ENCODE assay signal across 8 cellular contexts in the genomic region with DNA sequence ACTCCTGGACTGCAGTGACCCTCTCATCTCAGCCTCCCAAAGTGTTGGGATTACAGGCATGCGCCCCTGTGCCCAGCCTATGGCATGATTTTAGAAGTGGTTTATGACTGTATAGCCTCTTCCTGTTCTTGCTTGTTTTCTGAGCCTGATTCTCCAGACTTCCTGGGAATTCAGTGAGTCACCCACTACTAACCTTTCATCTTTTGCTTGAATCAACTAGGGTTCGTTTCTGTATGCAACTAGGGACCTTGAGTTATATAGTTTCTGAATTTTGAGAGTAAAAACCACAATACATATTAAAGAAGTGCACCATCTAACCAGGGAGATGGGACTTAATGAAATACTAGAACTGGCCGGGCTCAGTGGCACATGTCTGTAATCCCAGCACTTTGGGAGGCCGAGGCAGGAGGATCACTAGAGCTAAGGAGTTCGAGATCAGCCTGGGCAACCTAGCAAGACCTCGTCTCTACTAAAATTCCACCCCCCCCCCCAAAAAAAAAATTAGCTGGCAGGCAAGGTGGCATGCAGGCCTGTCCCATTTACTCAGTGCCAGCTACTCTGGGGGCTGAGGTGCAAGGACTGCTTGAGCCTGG.
DNase-seq lines count a peak whose midpoint lies in the region; ATAC-seq, FAIRE-seq and TF ChIP-seq lines count a peak whose summit lies in the region.

No MANE protein-coding gene starts in this region.

- H3K4me1 Mint-ChIP-seq in Caco-2 (ENCODE audit: low read depth, unreplicated experiment) = peaks cover 7% of the 10 kb centered on the region

- no peak for TF ChIP-seq POLR2A in GM12878 (IDR thresholded peaks at IDR 0.05; ENCODE audit: low read depth, low read length)
- no peak for TF ChIP-seq POLR2A in lower leg skin (IDR thresholded peaks at IDR 0.05)

- H3K4me2 ChIP-seq in GM12878 (ENCODE audit: control insufficient read depth, insufficient read depth) = no peak overlapping the region

- H3K79me2 ChIP-seq in GM12878 (ENCODE audit: control insufficient read depth, insufficient read depth, low read length) = peaks cover 64% of the 10 kb centered on the region

- no peak overlapping the region for H2AFZ ChIP-seq in GM12878 (ENCODE audit: control insufficient read depth, low read depth, low read length)

- H3K4me3 ChIP-seq in Caco-2 (ENCODE audit: low read depth, low read length) (no peak overlapping the region), GM12878 (no peak overlapping the region), mesodermal cell (ENCODE audit: extremely low read depth, insufficient read depth, low read length, poor library complexity, severe bottlenecking) (no peak overlapping the region), ascending aorta (no peak overlapping the region), lower leg skin (ENCODE audit: low read depth, poor library complexity, severe bottlenecking) (no peak overlapping the region)

- TF ChIP-seq RAD21 in GM12878 (IDR thresholded peaks at IDR 0.05; ENCODE audit: insufficient read depth, low read depth, low read length) = no peak

- H3K4me1 ChIP-seq in Caco-2 (peaks cover 9% of the 10 kb centered on the region; the same call in 1 of the 2 replicates), GM12878 (ENCODE audit: control insufficient read depth, insufficient read depth, low read length) (peaks cover 19% of the 10 kb centered on the region), mesodermal cell (ENCODE audit: control insufficient read depth, insufficient read depth, low read length, poor library complexity, severe bottlenecking) (peaks cover 14% of the 10 kb centered on the region), ascending aorta (no peaks in the 10 kb centered on the region)

- SMC1A ChIA-PET in GM12878 (lab: Charles Lee; ENCODE audit: uncharacterized antibody, unreplicated experiment) = interaction anchor here (0.9 to 2.9 kb wide), 10 partner anchors 11 to 117 kb away, joined by 3 to 14 read pairs (median 5); no protein-coding TSS in a partner anchor

- H3K27ac ChIP-seq in GM12878 (ENCODE audit: control insufficient read depth, insufficient read depth) (peak overlapping the region; percentile 22; the same call in 1 of the 2 replicates), mesodermal cell (ENCODE audit: low read depth, low read length, severe bottlenecking) (peak overlapping the region; percentile 83), ascending aorta (no peak overlapping the region)

- no peaks in the 10 kb centered on the region for H3K36me3 ChIP-seq in Caco-2 (ENCODE audit: control insufficient read depth, insufficient read depth, low read length)
- no peaks in the 10 kb centered on the region for H3K36me3 ChIP-seq in GM12878 (ENCODE audit: control insufficient read depth in 2 of 2, insufficient read depth in 2 of 2, low read length in 1 of 2)
- H3K36me3 ChIP-seq in mesodermal cell (ENCODE audit: control insufficient read depth, insufficient read depth, low read length) = no peaks in the 10 kb centered on the region
- no peaks in the 10 kb centered on the region for H3K36me3 ChIP-seq in ascending aorta

- in situ Hi-C loops in GM12878 (cut with MboI) = no loop called here

- H3K9ac ChIP-seq in GM12878 (ENCODE audit: control insufficient read depth, insufficient read depth, low read length) = no peak overlapping the region

- H4K20me1 ChIP-seq in GM12878 (ENCODE audit: control insufficient read depth, insufficient read depth) = no peaks in the 10 kb centered on the region

- H3K27me3 ChIP-seq in Caco-2 (replicated peaks; ENCODE audit: control insufficient read depth, insufficient read depth, low read length) (no peaks in the 10 kb centered on the region), GM12878 (replicated peaks in 1 of 2; ENCODE audit: control insufficient read depth in 2 of 2, insufficient read depth in 2 of 2, low read length in 1 of 2) (no peaks in the 10 kb centered on the region), ascending aorta (no peaks in the 10 kb centered on the region)

- no peaks in the 10 kb centered on the region for H3K27me3 Mint-ChIP-seq in Caco-2 (ENCODE audit: insufficient read depth, unreplicated experiment)

- CTCF ChIA-PET in Caco-2 (lab: Charles Lee) = interaction anchor here (0.5 kb wide), 1 partner anchor 32 kb away, joined by 3 read pairs; no protein-coding TSS in a partner anchor
- CTCF ChIA-PET in GM12878 (lab: Yijun Ruan, JAX) = interaction anchor here (0.7 to 1.0 kb wide), 3 partner anchors 9 to 155 kb away, joined by 3 to 4 read pairs (median 3); no protein-coding TSS in a partner anchor

- no peaks in the 10 kb centered on the region for H3K36me3 Mint-ChIP-seq in Caco-2 (ENCODE audit: insufficient read depth, unreplicated experiment)

- intact Hi-C loops in Caco-2 (cut with micrococcal nuclease; ENCODE audit: unreplicated experiment) (no loop called here), GM12878 (cut with micrococcal nuclease; ENCODE audit: unreplicated experiment) (no loop called here), ascending aorta (cut with DNase I) (no loop called here), lower leg skin (cut with DNase I; ENCODE audit: low total_unique reads) (no loop called here)

- 74% methylated on average over 6 of the region's 6 CpGs for WGBS in GM12878 (ENCODE audit: insufficient coverage, insufficient replicate concordance, low lambda C conversion rate, missing lambda C conversion rate)
- 89 to 94% methylated on average over 3 of the region's 6 CpGs for WGBS in mesodermal cell (ENCODE audit: insufficient coverage in 2 of 2), 2 experiments
- 73 to 81% methylated on average over 6 of the region's 6 CpGs for WGBS in lower leg skin, 2 donors

- no peak for FAIRE-seq in GM12878 (lab: Jason Lieb, UNC)

- BruUV-seq in Caco-2 (replicated peaks; lab: Mats Ljungman, UMichigan) = no TSS peak
- BruUV-seq in GM12878 (replicated peaks; lab: Mats Ljungman, UMichigan) = no TSS peak

- no peak for TF ChIP-seq EP300 in GM12878 (IDR thresholded peaks at IDR 0.05; ENCODE audit: borderline replicate concordance in 1 of 2, control insufficient read depth in 1 of 2, low read depth in 2 of 2, low read length in 2 of 2)

- H3K9me3 ChIP-seq in Caco-2 (no peaks in the 10 kb centered on the region), GM12878 (replicated peaks; ENCODE audit: control insufficient read depth, insufficient read depth, low read length) (no peaks in the 10 kb centered on the region), mesodermal cell (ENCODE audit: control insufficient read depth, low read length) (no peaks in the 10 kb centered on the region), ascending aorta (no peaks in the 10 kb centered on the region)

- DNase-seq in Caco-2 = peak in 1 of 2 experiments; percentile 15
- peak; percentile 84 for DNase-seq in NCI-H226
- DNase-seq in GM12878 (ENCODE audit: low read depth, low spot score) = no peak
- no peak for DNase-seq in ascending aorta (ENCODE audit: low spot score in 2 of 2)
- no peak for DNase-seq in SIG-M5 (lab: John Stamatoyannopoulos, UW)
- DNase-seq in lower leg skin (ENCODE audit: low spot score in 2 of 2) = no peak

- peak; percentile 37 for ATAC-seq in GM12878
- ATAC-seq in GM21723 (IDR thresholded peaks at IDR 0.05; ENCODE audit: unreplicated experiment) = no peak

- no peak overlapping the region for H3K4me3 Mint-ChIP-seq in Caco-2 (ENCODE audit: unreplicated experiment)

- RAD21 ChIA-PET in GM12878 (lab: Charles Lee; ENCODE audit: unreplicated experiment) = interaction anchor here (1.2 to 1.5 kb wide), 3 partner anchors 22 to 115 kb away, joined by 3 to 8 read pairs (median 4); no protein-coding TSS in a partner anchor

- TF ChIP-seq CTCF in Caco-2 (IDR thresholded peaks at IDR 0.05; ENCODE audit: insufficient read depth in 1 of 2, low read depth in 1 of 2, low read length in 1 of 2, severe bottlenecking in 1 of 2, unreplicated experiment in 1 of 2) (no peak), GM12878 (IDR thresholded peaks at IDR 0.05 in 2 of 3, conservative IDR thresholded peaks at IDR 0.05 in 1 of 3; ENCODE audit: control insufficient read depth in 2 of 3, extremely low read depth in 1 of 3, insufficient read depth in 1 of 3, low read depth in 3 of 3, low read length in 3 of 3) (no peak), ascending aorta (IDR thresholded peaks at IDR 0.05) (no peak), lower leg skin (IDR thresholded peaks at IDR 0.05) (no peak)

- H3K27ac Mint-ChIP-seq in Caco-2 (ENCODE audit: unreplicated experiment) = peak overlapping the region; percentile 64

- H3K9me3 Mint-ChIP-seq in Caco-2 (ENCODE audit: unreplicated experiment) = no peaks in the 10 kb centered on the region

- POLR2A ChIA-PET in Caco-2 (lab: Charles Lee) (no interaction called here), GM12878 (lab: Charles Lee) (interaction anchor here (0.6 kb wide), 3 partner anchors 25 to 87 kb away, joined by 3 to 7 read pairs (median 3); no protein-coding TSS in a partner anchor)

TF ChIP-seq in GM12878, 131 proteins besides CTCF, POLR2A, EP300 and RAD21 (continues in another document):
- no peak for TF ChIP-seq MEF2B (IDR thresholded peaks at IDR 0.05; ENCODE audit: partially characterized antibody, poor library complexity, severe bottlenecking)
- TF ChIP-seq, protein P1, sequence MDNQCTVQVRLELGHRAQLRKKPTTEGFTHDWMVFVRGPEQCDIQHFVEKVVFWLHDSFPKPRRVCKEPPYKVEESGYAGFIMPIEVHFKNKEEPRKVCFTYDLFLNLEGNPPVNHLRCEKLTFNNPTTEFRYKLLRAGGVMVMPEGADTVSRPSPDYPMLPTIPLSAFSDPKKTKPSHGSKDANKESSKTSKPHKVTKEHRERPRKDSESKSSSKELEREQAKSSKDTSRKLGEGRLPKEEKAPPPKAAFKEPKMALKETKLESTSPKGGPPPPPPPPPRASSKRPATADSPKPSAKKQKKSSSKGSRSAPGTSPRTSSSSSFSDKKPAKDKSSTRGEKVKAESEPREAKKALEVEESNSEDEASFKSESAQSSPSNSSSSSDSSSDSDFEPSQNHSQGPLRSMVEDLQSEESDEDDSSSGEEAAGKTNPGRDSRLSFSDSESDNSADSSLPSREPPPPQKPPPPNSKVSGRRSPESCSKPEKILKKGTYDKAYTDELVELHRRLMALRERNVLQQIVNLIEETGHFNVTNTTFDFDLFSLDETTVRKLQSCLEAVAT (IDR thresholded peaks at IDR 0.05) = no peak
- TF ChIP-seq SP1 (IDR thresholded peaks at IDR 0.05; ENCODE audit: low read depth, low read length) = no peak
- TF ChIP-seq TCF12 (IDR thresholded peaks at IDR 0.05; ENCODE audit: low read depth, low read length) = no peak
- TF ChIP-seq ESRRA (IDR thresholded peaks at IDR 0.05; ENCODE audit: low read length) = no peak
- no peak for TF ChIP-seq SRF (IDR thresholded peaks at IDR 0.05; ENCODE audit: low read depth in 2 of 2, low read length in 2 of 2)
- TF ChIP-seq MYB (IDR thresholded peaks at IDR 0.05; ENCODE audit: borderline replicate concordance, low read depth, low read length) = no peak
- TF ChIP-seq RCOR1 (conservative IDR thresholded peaks at IDR 0.05; ENCODE audit: low read depth, low read length) = no peak
- TF ChIP-seq NFXL1 (IDR thresholded peaks at IDR 0.05; ENCODE audit: borderline replicate concordance) = no peak
- TF ChIP-seq ZZZ3 (IDR thresholded peaks at IDR 0.05; ENCODE audit: control insufficient read depth, insufficient read length, low read depth) = no peak

Comparison
In these comparisons a context has a peak if more than half of its experiments do, and no peak if none do; other contexts are left out.
1. H3K27ac ChIP-seq: peak in GM12878 (single experiment) and mesodermal cell (single experiment); none in ascending aorta (0 of 2).